In genomic region chr7:47337531-47337930, GRCh38 we compare ENCODE assay signal across 10 cellular contexts.
A peak's percentile ranks its signal among the peaks of the same experiment; 100 is the strongest.
DNase-seq lines count a peak whose midpoint lies in the region; ATAC-seq, FAIRE-seq and TF ChIP-seq lines count a peak whose summit lies in the region.
"Had no signal": no experiment of that assay in that cellular context is flagged by ENCODE, and none has a peak within 500 bp of the region (broad histone marks: within the 10 kb centered on the region; RNA-seq: fewer than 3 reads in every experiment).

No MANE protein-coding gene starts in this region.

- FAIRE-seq in small intestine (lab: Jason Lieb, UNC), result no peak

- CTCF ChIA-PET in HEK293T (lab: Yijun Ruan, JAX), result no interaction called here

- ATAC-seq in GM21576 (IDR thresholded peaks at IDR 0.05; ENCODE audit: unreplicated experiment) (peak; percentile 78), left ventricle myocardium superior (peak; percentile 59), HG02571 (IDR thresholded peaks at IDR 0.05; ENCODE audit: unreplicated experiment) (no peak)
- ATAC-seq: natural killer cell had no signal

- no peaks in the 10 kb centered on the region for H3K4me1 ChIP-seq in small intestine (ENCODE audit: control insufficient read depth in 2 of 2, insufficient read depth in 1 of 2, low read depth in 1 of 2, low read length in 1 of 2)

- H3K27me3 ChIP-seq in GM06990 (replicated peaks; ENCODE audit: control insufficient read depth, insufficient read depth, low read length) (no peaks in the 10 kb centered on the region), MG63 (no peaks in the 10 kb centered on the region), small intestine (ENCODE audit: control insufficient read depth in 2 of 2, insufficient read depth in 2 of 2, low read length in 2 of 2) (no peaks in the 10 kb centered on the region)

- peak; percentile 42 for TF ChIP-seq CTCF in GM06990 (IDR thresholded peaks at IDR 0.05; ENCODE audit: insufficient read depth, low read length, poor library complexity, severe bottlenecking)

- DNase-seq in GM06990 (ENCODE audit: extremely low read depth, insufficient read length), result no peak
- DNase-seq in MG63, result peak; percentile 51
- DNase-seq in left ventricle myocardium superior, result peak; percentile 69
- DNase-seq in small intestine, result no peak
- DNase-seq in AG08395 (ENCODE audit: low spot score), result no peak
- no peak for DNase-seq in HEK293T (ENCODE audit: extremely low spot score)
- DNase-seq: activated CD4-positive, alpha-beta T cell treated with anti-CD3 and anti-CD28 coated beads, Interleukin-2, amount 10 ng/mL, durations not matched to agents 24 days and 14 days; natural killer cell had no signal

- H3K9me3 ChIP-seq in MG63 (peaks cover 4% of the 10 kb centered on the region; the same call in 1 of the 2 replicates), small intestine (ENCODE audit: control insufficient read depth, low read depth) (no peaks in the 10 kb centered on the region)

- intact Hi-C loops in left ventricle myocardium superior (cut with micrococcal nuclease), result no loop called here

- POLR2A ChIA-PET in HEK293T (lab: Yijun Ruan, JAX), result no interaction called here

- no peak overlapping the region for H3K4me3 ChIP-seq in GM06990 (replicated peaks; ENCODE audit: low read depth, low read length)
- H3K4me3 ChIP-seq in MG63, result no peak overlapping the region
- no peak overlapping the region for H3K4me3 ChIP-seq in small intestine (ENCODE audit: low read depth in 1 of 2, low read length in 2 of 2)

- 71 to 83% (median 81%) methylated on average over 3 of the region's 3 CpGs for WGBS in small intestine, 3 donors

- H3K36me3 ChIP-seq in GM06990 (ENCODE audit: control insufficient read depth, insufficient read depth, low read length) (no peaks in the 10 kb centered on the region), MG63 (peaks cover 27% of the 10 kb centered on the region), small intestine (ENCODE audit: control insufficient read depth in 2 of 2, insufficient read depth in 2 of 2, low read length in 2 of 2) (peaks cover 0 to 10% of the 10 kb centered on the region in 2 donors)

- H3K27ac ChIP-seq in small intestine (ENCODE audit: low read depth in 1 of 2, low read length in 1 of 2), result no peak overlapping the region

TF ChIP-seq in HEK293T, 16 proteins besides CTCF, POLR2A, EP300 and RAD21:
- TF ChIP-seq ARNT (IDR thresholded peaks at IDR 0.05), result no peak
- TF ChIP-seq CTBP1 (IDR thresholded peaks at IDR 0.05; ENCODE audit: borderline replicate concordance), result no peak
- TF ChIP-seq ZNF384 (IDR thresholded peaks at IDR 0.05), result no peak
- TF ChIP-seq SUZ12 (IDR thresholded peaks at IDR 0.05), result no peak
- TF ChIP-seq FOXA1 (IDR thresholded peaks at IDR 0.05), result no peak
- TF ChIP-seq NFRKB (IDR thresholded peaks at IDR 0.05), result no peak
- TF ChIP-seq TARDBP (IDR thresholded peaks at IDR 0.05), result no peak
- no peak for TF ChIP-seq ELF4 (IDR thresholded peaks at IDR 0.05)
- no peak for TF ChIP-seq BHLHE40 (IDR thresholded peaks at IDR 0.05; ENCODE audit: borderline replicate concordance)
- no peak for TF ChIP-seq LEF1 (IDR thresholded peaks at IDR 0.05; ENCODE audit: borderline replicate concordance)
- no peak for TF ChIP-seq HDGF (IDR thresholded peaks at IDR 0.05; ENCODE audit: borderline replicate concordance)
- no peak for TF ChIP-seq PKNOX1 (IDR thresholded peaks at IDR 0.05)
- no peak for TF ChIP-seq L3MBTL2 (conservative IDR thresholded peaks at IDR 0.05)
- no peak for TF ChIP-seq SP1 (IDR thresholded peaks at IDR 0.05)
- no peak for TF ChIP-seq FOXK2 (IDR thresholded peaks at IDR 0.05)
- no peak for TF ChIP-seq FOXM1 (IDR thresholded peaks at IDR 0.05; ENCODE audit: borderline replicate concordance)

Comparison
In these comparisons a context has a peak if more than half of its experiments do, and no peak if none do; other contexts are left out.
1. DNase-seq: peak in MG63 (single experiment) and left ventricle myocardium superior (single experiment); none in GM06990 (single experiment), small intestine (single experiment), AG08395 (single experiment) and HEK293T (single experiment).